9 cellular contexts compared by ENCODE assay signal in genomic region chr1:153465728-153466625, GRCh38. TPM values are rescaled to one million over a fixed set of nuclear protein-coding genes. Genes with fewer than 3 reads are reported as not detected.
DNase-seq lines count a peak whose midpoint lies in the region; ATAC-seq, FAIRE-seq and TF ChIP-seq lines count a peak whose summit lies in the region.
"Had no signal": no experiment of that assay in that cellular context is flagged by ENCODE, and none has a peak within 500 bp of the region (broad histone marks: within the 10 kb centered on the region; RNA-seq: fewer than 3 reads in every experiment).

No MANE protein-coding gene starts in this region.

- H3K27ac ChIP-seq in dorsolateral prefrontal cortex (no peak overlapping the region), mesenchymal stem cell (ENCODE audit: low read length, poor library complexity, severe bottlenecking) (no peak overlapping the region)

- H3K14ac ChIP-seq in mesenchymal stem cell (ENCODE audit: low read length in 2 of 2) = no peak overlapping the region

- peaks cover 0 to 11% (median 0%) of the 10 kb centered on the region in 45 donors for H3K27me3 ChIP-seq in dorsolateral prefrontal cortex
- H3K27me3 ChIP-seq in mesenchymal stem cell (ENCODE audit: control insufficient read depth in 1 of 2, insufficient read depth in 1 of 2, low read length in 2 of 2) = peaks cover 13 to 20% of the 10 kb centered on the region in 2 experiments

- no peaks in the 10 kb centered on the region for H3K36me3 ChIP-seq in mesenchymal stem cell (ENCODE audit: control insufficient read depth in 1 of 2, insufficient read depth in 2 of 2, low read depth in 1 of 2, low read length in 2 of 2)

- H2AFZ ChIP-seq in mesenchymal stem cell (ENCODE audit: low read depth, low read length) = no peak overlapping the region

- no peaks in the 10 kb centered on the region for H3K4me1 ChIP-seq in mesenchymal stem cell (ENCODE audit: control insufficient read depth, insufficient read depth, low read depth, low read length)

- in situ Hi-C loops in KBM-7 (cut with MboI; ENCODE audit: low pct_unique_long_range_greater_than_20kb, low sequenced_read_pairs) = no loop called here

- no peaks in the 10 kb centered on the region for H3K79me1 ChIP-seq in mesenchymal stem cell (replicated peaks; ENCODE audit: low read length, poor library complexity, severe bottlenecking)

- DNase-seq in D721Med (ENCODE audit: insufficient read length, low spot score) = no peak
- peak; percentile 58 for DNase-seq in KBM-7
- DNase-seq in activated CD4-positive, alpha-beta T cell treated with anti-CD3 and anti-CD28 coated beads for 24 hours (ENCODE audit: low read depth in 2 of 2) = peak; percentile 56 to 68
- DNase-seq in dorsolateral prefrontal cortex = no peak
- peak; percentile 11 for DNase-seq in mesenchymal stem cell
- peak; percentile 31 to 39 for DNase-seq in stimulated activated CD8-positive, alpha-beta memory T cell treated with anti-CD3 and anti-CD28 coated beads, Interleukin-7, amount 100 ng/mL, for 1 hour (ENCODE audit: low read depth in 2 of 2)
- DNase-seq in cortex of kidney (lab: John Stamatoyannopoulos, UW) = no peak

- no peak overlapping the region for H2AK5ac ChIP-seq in mesenchymal stem cell (ENCODE audit: low read length, severe bottlenecking)

- peaks cover 3% of the 10 kb centered on the region for H3K9me3 ChIP-seq in mesenchymal stem cell (ENCODE audit: control insufficient read depth, low read length)

- H3K4me3 ChIP-seq in dorsolateral prefrontal cortex (no peak overlapping the region), mesenchymal stem cell (ENCODE audit: insufficient read depth in 1 of 2, low read depth in 1 of 2, low read length in 2 of 2) (no peak overlapping the region)

- no peak overlapping the region for H3K4me2 ChIP-seq in mesenchymal stem cell (ENCODE audit: low read length, poor library complexity, severe bottlenecking)

- no peak overlapping the region for H4K91ac ChIP-seq in mesenchymal stem cell (ENCODE audit: low read length)

- H2BK120ac ChIP-seq in mesenchymal stem cell (ENCODE audit: low read depth, low read length) = no peak overlapping the region

- TF ChIP-seq CTCF in D721Med (IDR thresholded peaks at IDR 0.05; ENCODE audit: insufficient read depth, missing control alignments) (peak; percentile 68), dorsolateral prefrontal cortex (IDR thresholded peaks at IDR 0.05 in 54 of 56, conservative IDR thresholded peaks at IDR 0.05 in 2 of 56; ENCODE audit: low read depth in 1 of 56, partially characterized antibody in 56 of 56) (peak; percentile 33 to 80 (median 66))

- no peak overlapping the region for H3K18ac ChIP-seq in mesenchymal stem cell (ENCODE audit: low read depth in 1 of 2, low read length in 2 of 2)

- intact Hi-C loops in dorsolateral prefrontal cortex (cut with DNase I) = no loop called here

- H2BK5ac ChIP-seq in mesenchymal stem cell (ENCODE audit: low read depth, low read length, poor library complexity, severe bottlenecking) = no peak overlapping the region

- H2BK15ac ChIP-seq in mesenchymal stem cell (ENCODE audit: low read depth, poor library complexity, severe bottlenecking) = no peak overlapping the region

- no peak for ATAC-seq in GM18861 (IDR thresholded peaks at IDR 0.05; ENCODE audit: unreplicated experiment)

- H3K9ac ChIP-seq in mesenchymal stem cell (ENCODE audit: low read length) = no peak overlapping the region

- no peak overlapping the region for H3K23ac ChIP-seq in mesenchymal stem cell (ENCODE audit: low read length in 2 of 2)

- no peak overlapping the region for H4K8ac ChIP-seq in mesenchymal stem cell (ENCODE audit: low read length)

- H3K4ac ChIP-seq in mesenchymal stem cell (ENCODE audit: low read depth in 1 of 2, low read length in 2 of 2) = no peak overlapping the region

- 24% methylated on average over 21 of the region's 22 CpGs for WGBS in mesenchymal stem cell

- no peak overlapping the region for H2BK12ac ChIP-seq in mesenchymal stem cell (ENCODE audit: low read length in 2 of 2)

- no peak for FAIRE-seq in D721Med (lab: Jason Lieb, UNC)

RNA-seq across cellular contexts. Expression of gene S100A7, which starts 5.5 kb away (rescaled TPM):
- total RNA-seq in dorsolateral prefrontal cortex = 1 to 10 TPM in 8 of 120 experiments, under 1 TPM in 1, not detected in 111; 0.97 to 2.8 (median 1.8) TPM
- polyA plus RNA-seq in mesenchymal stem cell (2013, experiment 1 of 2) = not detected
- polyA plus RNA-seq in mesenchymal stem cell (2013, experiment 2 of 2) = not detected
- total RNA-seq: T-helper 2 cell treated with Interferon-gamma antibody and Interleukin-4, amounts not matched to agents 100 ng/mL and 5 ng/mL, for 36 hours had no signal

RNA-seq across cellular contexts. Expression of gene S100A7A, which starts 49.7 kb away (rescaled TPM):
- total RNA-seq in dorsolateral prefrontal cortex = not detected
- polyA plus RNA-seq in mesenchymal stem cell (2013, experiment 1 of 2) = not detected
- polyA plus RNA-seq in mesenchymal stem cell (2013, experiment 2 of 2) = not detected
- total RNA-seq: T-helper 2 cell treated with Interferon-gamma antibody and Interleukin-4, amounts not matched to agents 100 ng/mL and 5 ng/mL, for 36 hours had no signal

Comparison
In these comparisons a context has a peak if more than half of its experiments do, and no peak if none do; other contexts are left out.
1. DNase-seq: peak in KBM-7 (single experiment), activated CD4-positive, alpha-beta T cell treated with anti-CD3 and anti-CD28 coated beads for 24 hours (2 of 2), mesenchymal stem cell (single experiment) and stimulated activated CD8-positive, alpha-beta memory T cell treated with anti-CD3 and anti-CD28 coated beads, Interleukin-7, amount 100 ng/mL, for 1 hour (2 of 2); none in D721Med (single experiment), dorsolateral prefrontal cortex (0 of 10) and cortex of kidney (single experiment).